In genomic region chr12:103731539-103731938, GRCh38 we compare ENCODE assay signal across 25 cellular contexts.
"Had no signal": no experiment of that assay in that cellular context is flagged by ENCODE, and none has a peak within 500 bp of the region (broad histone marks: within the 10 kb centered on the region; RNA-seq: fewer than 3 reads in every experiment).

No MANE protein-coding gene starts in this region.

- ATAC-seq: effector memory CD8-positive, alpha-beta T cell; esophagus mucosa; foreskin keratinocyte; gastrocnemius medialis; gastroesophageal sphincter; heart left ventricle; heart right ventricle had no signal

- H3K27ac Mint-ChIP-seq: dendritic cell treated with granulocyte-macrophage colony-stimulating factor and Interleukin-4, amounts not matched to agents 40 ng/mL and 50 ng/mL, for 4 days; effector memory CD8-positive, alpha-beta T cell; endodermal cell had no signal

- DNase-seq: cortex of kidney; dermis blood vessel endothelial cell; dorsolateral prefrontal cortex; effector CD4-positive, alpha-beta T cell; effector CD8-positive, alpha-beta T cell; effector memory CD4-positive, alpha-beta T cell; effector memory CD8-positive, alpha-beta T cell; endodermal cell; erythroblast; esophagus squamous epithelium; foreskin fibroblast; foreskin keratinocyte; foreskin melanocyte; gastrocnemius medialis; glutamatergic neuron; head of caudate nucleus; heart left ventricle; heart right ventricle; hippocampal formation had no signal

- H3K4me3 ChIP-seq: coronary artery, dorsolateral prefrontal cortex, esophagus muscularis mucosa, esophagus squamous epithelium, gastrocnemius medialis, gastroesophageal sphincter, heart left ventricle, heart right ventricle, hepatocyte had no signal

- H3K4me3 Mint-ChIP-seq: dendritic cell treated with granulocyte-macrophage colony-stimulating factor and Interleukin-4, amounts not matched to agents 40 ng/mL and 50 ng/mL, for 4 days; effector memory CD8-positive, alpha-beta T cell; endodermal cell had no signal

- H3K4me1 Mint-ChIP-seq: endodermal cell had no signal
